In genomic region chr2:152406119-152406835, GRCh38 we compare ENCODE assay signal across 11 cellular contexts.
A peak's percentile ranks its signal among the peaks of the same experiment; 100 is the strongest.
DNase-seq lines count a peak whose midpoint lies in the region; ATAC-seq and TF ChIP-seq lines count a peak whose summit lies in the region.
"Had no signal": no experiment of that assay in that cellular context is flagged by ENCODE, and none has a peak within 500 bp of the region (broad histone marks: within the 10 kb centered on the region; RNA-seq: fewer than 3 reads in every experiment).

No MANE protein-coding gene starts in this region.

- TF ChIP-seq CTCF in GM12865 (IDR thresholded peaks at IDR 0.05; ENCODE audit: insufficient read depth, low read depth, low read length, missing control alignments) (no peak), lower lobe of right lung (IDR thresholded peaks at IDR 0.05) (no peak)

- H3K27ac ChIP-seq in lower lobe of right lung, result peak overlapping the region; percentile 70

- ATAC-seq in GM21526 (IDR thresholded peaks at IDR 0.05; ENCODE audit: low FRiP score, unreplicated experiment) (peak; percentile 64), HG03565 (IDR thresholded peaks at IDR 0.05; ENCODE audit: unreplicated experiment) (peak; percentile 42), lower lobe of right lung (no peak)

- intact Hi-C loops in lower lobe of right lung (cut with DNase I), result no loop called here

- DNase-seq in GM12865 (ENCODE audit: low read depth) (peak; percentile 26), lower lobe of right lung (no peak), HT-29 (ENCODE audit: low spot score) (no peak), SKM-1 (lab: John Stamatoyannopoulos, UW; ENCODE audit: unreplicated experiment) (no peak), NCI-H1048 (lab: John Stamatoyannopoulos, UW) (no peak), ACHN (no peak)
- DNase-seq: activated CD4-positive, alpha-beta T cell treated with anti-CD3 and anti-CD28 coated beads, Interleukin-2, amount 50 U/mL, for 4 hours; cortex of kidney; NCI-H526 had no signal

- H3K36me3 ChIP-seq in lower lobe of right lung, result no peaks in the 10 kb centered on the region

- peaks cover 71% of the 10 kb centered on the region for H3K4me1 ChIP-seq in lower lobe of right lung

- H3K4me3 ChIP-seq in GM12865 (ENCODE audit: low read depth, low read length), result peak overlapping the region; percentile 62
- H3K4me3 ChIP-seq in lower lobe of right lung, result no peak overlapping the region

- H3K27me3 ChIP-seq in lower lobe of right lung (ENCODE audit: low read depth), result no peaks in the 10 kb centered on the region

- in situ Hi-C loops in ACHN (cut with HindIII; ENCODE audit: low pct_ligation_motif_present, low pct_unique_long_range_greater_than_20kb, low sequenced_read_pairs), result no loop called here

- H3K9me3 ChIP-seq in lower lobe of right lung, result no peaks in the 10 kb centered on the region

Comparison
In these comparisons a context has a peak if more than half of its experiments do, and no peak if none do; other contexts are left out.
1. ATAC-seq: peak in GM21526 (single experiment) and HG03565 (single experiment); none in lower lobe of right lung (0 of 2).